In genomic region chr9:14315754-14316573, GRCh38 we compare ENCODE assay signal across 8 cellular contexts. TPM values are rescaled to one million over a fixed set of nuclear protein-coding genes. Genes with fewer than 3 reads are reported as not detected.
A peak's percentile ranks its signal among the peaks of the same experiment; 100 is the strongest.
DNase-seq lines count a peak whose midpoint lies in the region; ATAC-seq and TF ChIP-seq lines count a peak whose summit lies in the region.

No MANE protein-coding gene starts in this region.

- in situ Hi-C loops in astrocyte of the spinal cord (cut with HindIII; ENCODE audit: low sequenced_read_pairs): loop anchor here (25.0 kb wide), 1 partner anchor 204 kb away; no protein-coding TSS in a partner anchor

- peaks cover 42% of the 10 kb centered on the region for H3K4me1 ChIP-seq in iPS-20b (ENCODE audit: insufficient read depth, low read length)
- H3K4me1 ChIP-seq in skeletal muscle satellite cell (ENCODE audit: control insufficient read depth, insufficient read depth, low read length): peaks cover 21% of the 10 kb centered on the region

- peak overlapping the region; percentile 80; the same call in 1 of the 2 replicates for H3K9ac ChIP-seq in iPS-20b (ENCODE audit: low read depth, low read length)
- H3K9ac ChIP-seq in skeletal muscle satellite cell (ENCODE audit: low read depth, low read length): peak overlapping the region; percentile 89

- TF ChIP-seq CTCF in astrocyte of the spinal cord (IDR thresholded peaks at IDR 0.05; ENCODE audit: low read depth, low read length): no peak

- H3K9me3 ChIP-seq in iPS-20b (ENCODE audit: insufficient read depth, low read depth, low read length): no peaks in the 10 kb centered on the region
- no peaks in the 10 kb centered on the region for H3K9me3 ChIP-seq in skeletal muscle satellite cell (replicated peaks; ENCODE audit: low read length)

- peak overlapping the region; percentile 88 for H3K4me2 ChIP-seq in skeletal muscle satellite cell (ENCODE audit: low read length)

- H3K36me3 ChIP-seq in iPS-20b (ENCODE audit: insufficient read depth, low read depth, low read length) (no peaks in the 10 kb centered on the region), skeletal muscle satellite cell (ENCODE audit: insufficient read depth, low read length) (no peaks in the 10 kb centered on the region)

- ATAC-seq in HG02571 (IDR thresholded peaks at IDR 0.05; ENCODE audit: unreplicated experiment): no peak

- H3K27me3 ChIP-seq in iPS-20b (ENCODE audit: insufficient read depth, low read length): peaks cover 70% of the 10 kb centered on the region
- H3K27me3 ChIP-seq in skeletal muscle satellite cell (ENCODE audit: control insufficient read depth, insufficient read depth, low read length): peaks cover 4% of the 10 kb centered on the region

- peak overlapping the region; percentile 89 for H3K27ac ChIP-seq in iPS-20b (ENCODE audit: low read length)

- DNase-seq in DMS79 treated with DMSO at 0.1 percent for 48 hours (lab: John Stamatoyannopoulos, UW) (peak; percentile 83), NCI-H146 (lab: John Stamatoyannopoulos, UW) (peak; percentile 48), astrocyte of the spinal cord (ENCODE audit: low read depth, low spot score) (peak; percentile 47), GF-D8 (lab: John Stamatoyannopoulos, UW) (no peak)
- DNase-seq in activated CD4-positive, alpha-beta T cell treated with anti-CD3 and anti-CD28 coated beads for 48 hours: no peak

- H3K4me3 ChIP-seq in astrocyte of the spinal cord (ENCODE audit: low read depth, low read length): peak overlapping the region; percentile 60
- peak overlapping the region; percentile 87 for H3K4me3 ChIP-seq in iPS-20b (ENCODE audit: low read length)
- H3K4me3 ChIP-seq in skeletal muscle satellite cell (ENCODE audit: low read length): peak overlapping the region; percentile 95

RNA-seq across cellular contexts. Expression of gene NFIB, which starts 2.0 kb away (rescaled TPM):
- 37.1 and 39.5 TPM in 2 replicates for total RNA-seq in skeletal muscle satellite cell (2012; rRNA removed)

Comparison
In these comparisons a context has a peak if more than half of its experiments do, and no peak if none do; other contexts are left out.
1. DNase-seq: peak in DMS79 treated with DMSO at 0.1 percent for 48 hours (single experiment), NCI-H146 (single experiment) and astrocyte of the spinal cord (single experiment); none in GF-D8 (single experiment) and activated CD4-positive, alpha-beta T cell treated with anti-CD3 and anti-CD28 coated beads for 48 hours (single experiment).
2. Peak in every context shown above with its lines, with median percentiles within 50 percentile points of each other: H3K4me3 ChIP-seq.